ENCODE assay signal across 18 cellular contexts in genomic region chr17:75398279-75398678, GRCh38.
"Had no signal": no experiment of that assay in that cellular context is flagged by ENCODE, and none has a peak within 500 bp of the region (broad histone marks: within the 10 kb centered on the region; RNA-seq: fewer than 3 reads in every experiment).

No MANE protein-coding gene starts in this region.

- H3K27me3 ChIP-seq: ascending aorta, esophagus squamous epithelium, tibial artery had no signal

- H3K4me3 ChIP-seq: ascending aorta, esophagus squamous epithelium, lung, tibial artery had no signal

- H3K36me3 ChIP-seq: ascending aorta, esophagus squamous epithelium, tibial artery had no signal

- H3K27ac ChIP-seq: ascending aorta, esophagus squamous epithelium, tibial artery, VCaP had no signal

- H3K9me3 Mint-ChIP-seq: activated CD4-positive, alpha-beta memory T cell treated with anti-CD3 and anti-CD28 coated beads, Interleukin-2, amount 10 ng/mL, durations not matched to agents 7 days and 5 days; activated naive CD8-positive, alpha-beta T cell treated with anti-CD3 and anti-CD28 coated beads, Interleukin-2, amount 50 U/mL, for 24 hours; immature natural killer cell; naive thymus-derived CD8-positive, alpha-beta T cell; stimulated activated effector memory CD8-positive, alpha-beta T cell treated with anti-CD3 and anti-CD28 coated beads, Interleukin-12 subunit alpha, Interleukin-12 subunit beta, amount 100 ng/mL, for 72 hours had no signal

- ATAC-seq: activated CD4-positive, alpha-beta T cell treated with anti-CD3 and anti-CD28 coated beads for 36 hours; activated naive CD8-positive, alpha-beta T cell treated with anti-CD3 and anti-CD28 coated beads, Interleukin-2, amount 50 U/mL, for 24 hours; left cardiac atrium; naive thymus-derived CD8-positive, alpha-beta T cell; right cardiac atrium; stimulated activated effector memory CD8-positive, alpha-beta T cell treated with anti-CD3 and anti-CD28 coated beads, Interleukin-12 subunit alpha, Interleukin-12 subunit beta, amount 100 ng/mL, for 72 hours had no signal

- DNase-seq: activated CD4-positive, alpha-beta memory T cell treated with anti-CD3 and anti-CD28 coated beads, Interleukin-2, amount 10 ng/mL, durations not matched to agents 7 days and 5 days; activated CD4-positive, alpha-beta T cell treated with anti-CD3 and anti-CD28 coated beads for 36 hours; activated naive CD8-positive, alpha-beta T cell treated with anti-CD3 and anti-CD28 coated beads, Interleukin-2, amount 50 U/mL, for 24 hours; esophagus squamous epithelium; foreskin fibroblast; immature natural killer cell; left cardiac atrium; naive thymus-derived CD8-positive, alpha-beta T cell; nucleus accumbens; right cardiac atrium; T-helper 9 cell; tibial artery had no signal

- H3K9me3 ChIP-seq: ascending aorta, esophagus squamous epithelium, tibial artery had no signal

- H3K36me3 Mint-ChIP-seq: immature natural killer cell had no signal

- H3K27me3 Mint-ChIP-seq: activated CD4-positive, alpha-beta memory T cell treated with anti-CD3 and anti-CD28 coated beads, Interleukin-2, amount 10 ng/mL, durations not matched to agents 7 days and 5 days; activated CD4-positive, alpha-beta T cell treated with anti-CD3 and anti-CD28 coated beads for 36 hours; activated naive CD8-positive, alpha-beta T cell treated with anti-CD3 and anti-CD28 coated beads, Interleukin-2, amount 50 U/mL, for 24 hours; naive thymus-derived CD8-positive, alpha-beta T cell; progenitor cell of endocrine pancreas had no signal

- H3K4me3 Mint-ChIP-seq: activated CD4-positive, alpha-beta memory T cell treated with anti-CD3 and anti-CD28 coated beads, Interleukin-2, amount 10 ng/mL, durations not matched to agents 7 days and 5 days; activated CD4-positive, alpha-beta T cell treated with anti-CD3 and anti-CD28 coated beads for 36 hours; activated naive CD8-positive, alpha-beta T cell treated with anti-CD3 and anti-CD28 coated beads, Interleukin-2, amount 50 U/mL, for 24 hours; immature natural killer cell; stimulated activated effector memory CD8-positive, alpha-beta T cell treated with anti-CD3 and anti-CD28 coated beads, Interleukin-12 subunit alpha, Interleukin-12 subunit beta, amount 100 ng/mL, for 72 hours had no signal

- FAIRE-seq: bronchial epithelial cell had no signal

- H3K27ac Mint-ChIP-seq: activated CD4-positive, alpha-beta memory T cell treated with anti-CD3 and anti-CD28 coated beads, Interleukin-2, amount 10 ng/mL, durations not matched to agents 7 days and 5 days; activated CD4-positive, alpha-beta T cell treated with anti-CD3 and anti-CD28 coated beads for 36 hours; activated naive CD8-positive, alpha-beta T cell treated with anti-CD3 and anti-CD28 coated beads, Interleukin-2, amount 50 U/mL, for 24 hours; progenitor cell of endocrine pancreas had no signal
